In genomic region chr1:27727126-27727525, GRCh38 we compare ENCODE assay signal across 2 cellular contexts.
TF ChIP-seq lines count a peak whose summit lies in the region.

No MANE protein-coding gene starts in this region.

TF ChIP-seq in HepG2, 621 proteins besides CTCF, POLR2A, EP300 and RAD21:
- no peak for TF ChIP-seq ZNF773 (CRISPR knock-in tag; IDR thresholded peaks at IDR 0.05; ENCODE audit: borderline replicate concordance)
- no peak for TF ChIP-seq ZNF772 (CRISPR knock-in tag; IDR thresholded peaks at IDR 0.05)
- no peak for TF ChIP-seq PLSCR1 (CRISPR knock-in tag; IDR thresholded peaks at IDR 0.05; ENCODE audit: borderline replicate concordance)
- TF ChIP-seq RFX5 (IDR thresholded peaks at IDR 0.05; ENCODE audit: low read depth, low read length), result no peak
- no peak for TF ChIP-seq ZNF496 (CRISPR knock-in tag; IDR thresholded peaks at IDR 0.05; ENCODE audit: insufficient replicate concordance)
TF ChIP-seq in HepG2: peak in this region for 0.

TF ChIP-seq in HEK293T, 16 proteins besides CTCF, POLR2A, EP300 and RAD21:
- TF ChIP-seq ELF4 (IDR thresholded peaks at IDR 0.05), result no peak
- no peak for TF ChIP-seq ZNF384 (IDR thresholded peaks at IDR 0.05)
- TF ChIP-seq LEF1 (IDR thresholded peaks at IDR 0.05; ENCODE audit: borderline replicate concordance), result no peak
- TF ChIP-seq BHLHE40 (IDR thresholded peaks at IDR 0.05; ENCODE audit: borderline replicate concordance), result no peak
- TF ChIP-seq PKNOX1 (IDR thresholded peaks at IDR 0.05), result no peak
- TF ChIP-seq NFRKB (IDR thresholded peaks at IDR 0.05), result no peak
- no peak for TF ChIP-seq ARNT (IDR thresholded peaks at IDR 0.05)
- no peak for TF ChIP-seq SP1 (IDR thresholded peaks at IDR 0.05)
- TF ChIP-seq CTBP1 (IDR thresholded peaks at IDR 0.05; ENCODE audit: borderline replicate concordance), result no peak
- TF ChIP-seq HDGF (IDR thresholded peaks at IDR 0.05; ENCODE audit: borderline replicate concordance), result no peak
- TF ChIP-seq FOXA1 (IDR thresholded peaks at IDR 0.05), result no peak
- no peak for TF ChIP-seq FOXM1 (IDR thresholded peaks at IDR 0.05; ENCODE audit: borderline replicate concordance)
